2 cellular contexts compared by ENCODE assay signal in the genomic region with DNA sequence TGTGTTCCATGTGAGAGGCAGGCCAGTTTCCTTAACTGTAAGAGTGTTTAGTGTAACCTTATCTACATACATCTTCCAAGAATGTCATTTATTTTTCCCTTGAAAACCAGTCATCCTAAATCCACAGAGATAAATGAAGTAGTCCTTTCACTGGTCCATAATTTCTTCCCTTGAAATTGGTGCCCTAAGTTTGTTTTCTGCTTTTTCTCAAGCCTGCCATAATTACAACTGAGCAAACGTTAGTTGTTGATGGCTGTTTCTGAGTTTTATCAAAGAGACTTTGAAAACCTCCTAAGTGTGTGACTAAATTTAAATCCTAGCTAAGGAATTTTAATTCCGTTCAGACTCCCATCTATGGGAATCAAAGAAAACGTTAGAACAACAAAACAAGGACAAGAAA.
TF ChIP-seq lines count a peak whose summit lies in the region.

No MANE protein-coding gene starts in this region.

TF ChIP-seq in SK-N-SH treated with all-trans-retinoic acid at 6 μM for 48 hours, 23 proteins besides CTCF, POLR2A, EP300 and RAD21 (continued from another document):
- TF ChIP-seq, protein P1, sequence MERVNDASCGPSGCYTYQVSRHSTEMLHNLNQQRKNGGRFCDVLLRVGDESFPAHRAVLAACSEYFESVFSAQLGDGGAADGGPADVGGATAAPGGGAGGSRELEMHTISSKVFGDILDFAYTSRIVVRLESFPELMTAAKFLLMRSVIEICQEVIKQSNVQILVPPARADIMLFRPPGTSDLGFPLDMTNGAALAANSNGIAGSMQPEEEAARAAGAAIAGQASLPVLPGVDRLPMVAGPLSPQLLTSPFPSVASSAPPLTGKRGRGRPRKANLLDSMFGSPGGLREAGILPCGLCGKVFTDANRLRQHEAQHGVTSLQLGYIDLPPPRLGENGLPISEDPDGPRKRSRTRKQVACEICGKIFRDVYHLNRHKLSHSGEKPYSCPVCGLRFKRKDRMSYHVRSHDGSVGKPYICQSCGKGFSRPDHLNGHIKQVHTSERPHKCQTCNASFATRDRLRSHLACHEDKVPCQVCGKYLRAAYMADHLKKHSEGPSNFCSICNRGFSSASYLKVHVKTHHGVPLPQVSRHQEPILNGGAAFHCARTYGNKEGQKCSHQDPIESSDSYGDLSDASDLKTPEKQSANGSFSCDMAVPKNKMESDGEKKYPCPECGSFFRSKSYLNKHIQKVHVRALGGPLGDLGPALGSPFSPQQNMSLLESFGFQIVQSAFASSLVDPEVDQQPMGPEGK (CRISPR knock-in tag; IDR thresholded peaks at IDR 0.05; ENCODE audit: borderline replicate concordance): no peak
- TF ChIP-seq ISL1 (CRISPR knock-in tag; IDR thresholded peaks at IDR 0.05): peak; percentile 68
- TF ChIP-seq, protein P2, sequence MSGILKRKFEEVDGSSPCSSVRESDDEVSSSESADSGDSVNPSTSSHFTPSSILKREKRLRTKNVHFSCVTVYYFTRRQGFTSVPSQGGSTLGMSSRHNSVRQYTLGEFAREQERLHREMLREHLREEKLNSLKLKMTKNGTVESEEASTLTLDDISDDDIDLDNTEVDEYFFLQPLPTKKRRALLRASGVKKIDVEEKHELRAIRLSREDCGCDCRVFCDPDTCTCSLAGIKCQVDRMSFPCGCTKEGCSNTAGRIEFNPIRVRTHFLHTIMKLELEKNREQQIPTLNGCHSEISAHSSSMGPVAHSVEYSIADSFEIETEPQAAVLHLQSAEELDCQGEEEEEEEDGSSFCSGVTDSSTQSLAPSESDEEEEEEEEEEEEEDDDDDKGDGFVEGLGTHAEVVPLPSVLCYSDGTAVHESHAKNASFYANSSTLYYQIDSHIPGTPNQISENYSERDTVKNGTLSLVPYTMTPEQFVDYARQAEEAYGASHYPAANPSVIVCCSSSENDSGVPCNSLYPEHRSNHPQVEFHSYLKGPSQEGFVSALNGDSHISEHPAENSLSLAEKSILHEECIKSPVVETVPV (CRISPR knock-in tag; IDR thresholded peaks at IDR 0.05): no peak
TF ChIP-seq in SK-N-SH treated with all-trans-retinoic acid at 6 μM for 48 hours: peak in this region for 1.

TF ChIP-seq in SK-N-SH, 30 proteins besides CTCF, POLR2A, EP300 and RAD21 (continued from another document):
- TF ChIP-seq, protein P3, sequence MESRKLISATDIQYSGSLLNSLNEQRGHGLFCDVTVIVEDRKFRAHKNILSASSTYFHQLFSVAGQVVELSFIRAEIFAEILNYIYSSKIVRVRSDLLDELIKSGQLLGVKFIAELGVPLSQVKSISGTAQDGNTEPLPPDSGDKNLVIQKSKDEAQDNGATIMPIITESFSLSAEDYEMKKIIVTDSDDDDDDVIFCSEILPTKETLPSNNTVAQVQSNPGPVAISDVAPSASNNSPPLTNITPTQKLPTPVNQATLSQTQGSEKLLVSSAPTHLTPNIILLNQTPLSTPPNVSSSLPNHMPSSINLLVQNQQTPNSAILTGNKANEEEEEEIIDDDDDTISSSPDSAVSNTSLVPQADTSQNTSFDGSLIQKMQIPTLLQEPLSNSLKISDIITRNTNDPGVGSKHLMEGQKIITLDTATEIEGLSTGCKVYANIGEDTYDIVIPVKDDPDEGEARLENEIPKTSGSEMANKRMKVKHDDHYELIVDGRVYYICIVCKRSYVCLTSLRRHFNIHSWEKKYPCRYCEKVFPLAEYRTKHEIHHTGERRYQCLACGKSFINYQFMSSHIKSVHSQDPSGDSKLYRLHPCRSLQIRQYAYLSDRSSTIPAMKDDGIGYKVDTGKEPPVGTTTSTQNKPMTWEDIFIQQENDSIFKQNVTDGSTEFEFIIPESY (IDR thresholded peaks at IDR 0.05; ENCODE audit: borderline replicate concordance, low read depth): no peak
- no peak for TF ChIP-seq YY1 (IDR thresholded peaks at IDR 0.05; ENCODE audit: low read depth)
- TF ChIP-seq, protein P4, sequence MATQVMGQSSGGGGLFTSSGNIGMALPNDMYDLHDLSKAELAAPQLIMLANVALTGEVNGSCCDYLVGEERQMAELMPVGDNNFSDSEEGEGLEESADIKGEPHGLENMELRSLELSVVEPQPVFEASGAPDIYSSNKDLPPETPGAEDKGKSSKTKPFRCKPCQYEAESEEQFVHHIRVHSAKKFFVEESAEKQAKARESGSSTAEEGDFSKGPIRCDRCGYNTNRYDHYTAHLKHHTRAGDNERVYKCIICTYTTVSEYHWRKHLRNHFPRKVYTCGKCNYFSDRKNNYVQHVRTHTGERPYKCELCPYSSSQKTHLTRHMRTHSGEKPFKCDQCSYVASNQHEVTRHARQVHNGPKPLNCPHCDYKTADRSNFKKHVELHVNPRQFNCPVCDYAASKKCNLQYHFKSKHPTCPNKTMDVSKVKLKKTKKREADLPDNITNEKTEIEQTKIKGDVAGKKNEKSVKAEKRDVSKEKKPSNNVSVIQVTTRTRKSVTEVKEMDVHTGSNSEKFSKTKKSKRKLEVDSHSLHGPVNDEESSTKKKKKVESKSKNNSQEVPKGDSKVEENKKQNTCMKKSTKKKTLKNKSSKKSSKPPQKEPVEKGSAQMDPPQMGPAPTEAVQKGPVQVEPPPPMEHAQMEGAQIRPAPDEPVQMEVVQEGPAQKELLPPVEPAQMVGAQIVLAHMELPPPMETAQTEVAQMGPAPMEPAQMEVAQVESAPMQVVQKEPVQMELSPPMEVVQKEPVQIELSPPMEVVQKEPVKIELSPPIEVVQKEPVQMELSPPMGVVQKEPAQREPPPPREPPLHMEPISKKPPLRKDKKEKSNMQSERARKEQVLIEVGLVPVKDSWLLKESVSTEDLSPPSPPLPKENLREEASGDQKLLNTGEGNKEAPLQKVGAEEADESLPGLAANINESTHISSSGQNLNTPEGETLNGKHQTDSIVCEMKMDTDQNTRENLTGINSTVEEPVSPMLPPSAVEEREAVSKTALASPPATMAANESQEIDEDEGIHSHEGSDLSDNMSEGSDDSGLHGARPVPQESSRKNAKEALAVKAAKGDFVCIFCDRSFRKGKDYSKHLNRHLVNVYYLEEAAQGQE (IDR thresholded peaks at IDR 0.05; ENCODE audit: low read depth, low read length): no peak
- no peak for TF ChIP-seq GABPA (IDR thresholded peaks at IDR 0.05; ENCODE audit: low read depth)
- TF ChIP-seq, protein P5, sequence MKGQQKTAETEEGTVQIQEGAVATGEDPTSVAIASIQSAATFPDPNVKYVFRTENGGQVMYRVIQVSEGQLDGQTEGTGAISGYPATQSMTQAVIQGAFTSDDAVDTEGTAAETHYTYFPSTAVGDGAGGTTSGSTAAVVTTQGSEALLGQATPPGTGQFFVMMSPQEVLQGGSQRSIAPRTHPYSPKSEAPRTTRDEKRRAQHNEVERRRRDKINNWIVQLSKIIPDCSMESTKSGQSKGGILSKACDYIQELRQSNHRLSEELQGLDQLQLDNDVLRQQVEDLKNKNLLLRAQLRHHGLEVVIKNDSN (IDR thresholded peaks at IDR 0.05; ENCODE audit: borderline replicate concordance, low read depth): no peak
- no peak for TF ChIP-seq JUND (IDR thresholded peaks at IDR 0.05)
- TF ChIP-seq GATA2 (CRISPR knock-in tag; IDR thresholded peaks at IDR 0.05): no peak
